Comparison of ENCODE assay signal across 9 cellular contexts in genomic region chr14:23093993-23094665, GRCh38. TPM values are rescaled to one million over a fixed set of nuclear protein-coding genes. Genes with fewer than 3 reads are reported as not detected.
DNase-seq lines count a peak whose midpoint lies in the region; ATAC-seq, FAIRE-seq and TF ChIP-seq lines count a peak whose summit lies in the region.
"Had no signal": no experiment of that assay in that cellular context is flagged by ENCODE, and none has a peak within 500 bp of the region (broad histone marks: within the 10 kb centered on the region; RNA-seq: fewer than 3 reads in every experiment).

No MANE protein-coding gene starts in this region.

- ATAC-seq in GM19395 (IDR thresholded peaks at IDR 0.05; ENCODE audit: unreplicated experiment) = no peak
- no peak for ATAC-seq in GM18502 (IDR thresholded peaks at IDR 0.05; ENCODE audit: poor library complexity, unreplicated experiment)

- FAIRE-seq in frontal cortex (lab: Jason Lieb, UNC) = no peak

- peaks cover 26% of the 10 kb centered on the region for H3K36me3 Mint-ChIP-seq in HFFc6 (ENCODE audit: low read depth)

- H3K36me3 ChIP-seq in BJ (ENCODE audit: control insufficient read depth, insufficient read depth, low read length) = peaks cover 16% of the 10 kb centered on the region
- H3K36me3 ChIP-seq in mucosa of rectum (ENCODE audit: control insufficient read depth in 2 of 2, insufficient read depth in 2 of 2, low read length in 2 of 2) = peaks cover 41 to 51% of the 10 kb centered on the region in 2 donors

- no peaks in the 10 kb centered on the region for H3K9me3 ChIP-seq in mucosa of rectum (ENCODE audit: control insufficient read depth in 2 of 2, low read length in 2 of 2)

- peaks cover 40% of the 10 kb centered on the region for H3K4me1 Mint-ChIP-seq in HFFc6 (ENCODE audit: low read depth)

- H3K27me3 Mint-ChIP-seq in HFFc6 (ENCODE audit: insufficient read depth) = no peaks in the 10 kb centered on the region

- no peak overlapping the region for H3K4me3 Mint-ChIP-seq in HFFc6
- H3K4me3 Mint-ChIP-seq: T-helper 2 cell treated with Interferon-gamma antibody and Interleukin-4, amounts not matched to agents 5 μg/mL and 100 μg/mL, for 36 hours had no signal

- peak overlapping the region; percentile 95 to 99 for H3K9ac ChIP-seq in mucosa of rectum (ENCODE audit: low read depth in 1 of 2, low read length in 2 of 2)

- no peak overlapping the region for H3K27ac Mint-ChIP-seq in HFFc6
- H3K27ac Mint-ChIP-seq: T-helper 2 cell treated with Interferon-gamma antibody and Interleukin-4, amounts not matched to agents 5 μg/mL and 100 μg/mL, for 36 hours had no signal

- peaks cover 19 to 20% of the 10 kb centered on the region in 2 donors for H3K4me1 ChIP-seq in mucosa of rectum (ENCODE audit: control insufficient read depth in 2 of 2, insufficient read depth in 2 of 2, low read length in 2 of 2)

- no peak for DNase-seq in BJ (ENCODE audit: low read depth)
- DNase-seq in HFFc6 = no peak
- no peak for DNase-seq in caudate nucleus (lab: John Stamatoyannopoulos, UW)
- no peak for DNase-seq in frontal cortex (ENCODE audit: low spot score in 2 of 2)
- DNase-seq in NCI-H526 treated with DMSO at 0.1 percent for 48 hours (lab: John Stamatoyannopoulos, UW) = no peak

- peak overlapping the region; percentile 98 for H3K27ac ChIP-seq in caudate nucleus (ENCODE audit: low read depth, low read length)
- H3K27ac ChIP-seq in mucosa of rectum (ENCODE audit: low read depth in 2 of 2, low read length in 2 of 2) = peak overlapping the region; percentile 99

- POLR2A ChIA-PET in BJ (lab: Charles Lee) = interaction anchor here (0.5 to 1.5 kb wide), 5 partner anchors 12 to 116 kb away, joined by 3 to 10 read pairs (median 6); no protein-coding TSS in a partner anchor

- TF ChIP-seq CTCF in BJ (IDR thresholded peaks at IDR 0.05; ENCODE audit: insufficient read depth, low read depth, low read length) (peak; percentile 43), HFFc6 (IDR thresholded peaks at IDR 0.05) (peak; percentile 43)

- H3K4me3 ChIP-seq in BJ (ENCODE audit: low read depth, low read length) (peak overlapping the region; percentile 89), mucosa of rectum (ENCODE audit: low read length in 2 of 2) (peak overlapping the region; percentile 97 to 99)

- CTCF ChIA-PET in BJ (lab: Yijun Ruan, JAX) = interaction anchor here (0.8 to 3.3 kb wide), 16 partner anchors 8 to 117 kb away, joined by 3 to 43 read pairs (median 4); partner anchors contain the start of genes AJUBA and CDH24

- H3K9me3 Mint-ChIP-seq in HFFc6 = no peaks in the 10 kb centered on the region
- H3K9me3 Mint-ChIP-seq: T-helper 2 cell treated with Interferon-gamma antibody and Interleukin-4, amounts not matched to agents 5 μg/mL and 100 μg/mL, for 36 hours had no signal

- H3K27me3 ChIP-seq in BJ (ENCODE audit: control insufficient read depth, insufficient read depth, low read length) (no peaks in the 10 kb centered on the region), mucosa of rectum (ENCODE audit: control insufficient read depth in 2 of 2, insufficient read depth in 2 of 2, low read length in 2 of 2) (no peaks in the 10 kb centered on the region)

RNA-seq across cellular contexts. Expression of gene ACIN1, which starts 0.8 kb away (rescaled TPM):
- polyA plus RNA-seq in BJ (2011; rRNA removed) = 120 and 123 TPM in 2 replicates
- polyA minus RNA-seq in BJ (2011; rRNA and poly(A)+ RNA removed) = 74.7 and 90.4 TPM in 2 replicates
- 100 to 1,000 TPM; 128 to 150 (median 142) TPM for total RNA-seq in HFFc6 (2021; fragmentation: NEBNext Ultra II Directional; extraction: Animal tissue kit (Norgen Biotek cat#: 25700))
- 73.0 TPM for total RNA-seq in frontal cortex

RNA-seq across cellular contexts. Expression of gene C14orf119, which starts 1.2 kb away (rescaled TPM):
- 104 and 112 TPM in 2 replicates for polyA plus RNA-seq in BJ (2011; rRNA removed)
- 34.0 and 62.0 TPM in 2 replicates for polyA minus RNA-seq in BJ (2011; rRNA and poly(A)+ RNA removed)
- 100 to 1,000 TPM in 4 of 6 experiments, 10 to 100 TPM in 2; 85.0 to 117 (median 103) TPM for total RNA-seq in HFFc6 (2021; fragmentation: NEBNext Ultra II Directional; extraction: Animal tissue kit (Norgen Biotek cat#: 25700))
- 22.0 TPM for total RNA-seq in frontal cortex

RNA-seq across cellular contexts. Expression of gene CIROP, which starts 10.7 kb away (rescaled TPM):
- polyA plus RNA-seq in BJ (2011; rRNA removed) = 0.05 and 0.07 TPM in 2 replicates
- not detected in 2 replicates for polyA minus RNA-seq in BJ (2011; rRNA and poly(A)+ RNA removed)
- total RNA-seq in HFFc6 (2021; fragmentation: NEBNext Ultra II Directional; extraction: Animal tissue kit (Norgen Biotek cat#: 25700)) = not detected
- total RNA-seq in frontal cortex = not detected

RNA-seq across cellular contexts. Expression of gene CEBPE, which starts 24.9 kb away (rescaled TPM):
- polyA plus RNA-seq in BJ (2011; rRNA removed) = not detected in 2 replicates
- polyA minus RNA-seq in BJ (2011; rRNA and poly(A)+ RNA removed) = not detected in 2 replicates
- total RNA-seq in HFFc6 (2021; fragmentation: NEBNext Ultra II Directional; extraction: Animal tissue kit (Norgen Biotek cat#: 25700)) = not detected
- total RNA-seq in frontal cortex = not detected

RNA-seq across cellular contexts. Expression of gene CDH24, which starts 36.8 kb away (rescaled TPM):
- 9.0 and 14.8 TPM in 2 replicates for polyA plus RNA-seq in BJ (2011; rRNA removed)
- polyA minus RNA-seq in BJ (2011; rRNA and poly(A)+ RNA removed) = 6.2 and 14.3 TPM in 2 replicates
- total RNA-seq in HFFc6 (2021; fragmentation: NEBNext Ultra II Directional; extraction: Animal tissue kit (Norgen Biotek cat#: 25700)) = 10 to 100 TPM in 1 of 6 experiments, 1 to 10 TPM in 5; 6.4 to 11.2 (median 8.3) TPM
- total RNA-seq in frontal cortex = 9.4 TPM
